In the genomic region with DNA sequence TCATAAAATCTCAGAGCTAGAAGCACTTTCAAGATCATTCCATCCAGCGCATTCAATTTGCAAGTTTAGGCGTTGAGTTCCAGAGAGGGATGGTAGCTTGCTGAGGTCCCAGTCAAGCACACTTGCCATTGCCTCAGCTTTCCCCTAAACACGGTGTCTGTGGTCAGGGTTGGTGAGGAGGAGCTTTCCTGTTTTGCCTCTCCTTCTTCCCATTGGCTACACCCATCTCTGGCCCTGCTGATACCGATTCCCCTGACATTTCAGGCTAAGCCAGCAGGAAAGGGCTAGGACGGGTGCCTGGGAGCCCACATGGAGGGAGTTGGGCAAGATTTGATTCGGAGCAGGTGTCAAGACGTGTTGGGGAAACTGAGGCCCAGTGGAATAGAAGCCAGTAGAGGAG, we compare ENCODE assay signal across 17 cellular contexts. TPM values are rescaled to one million over a fixed set of nuclear protein-coding genes. Genes with fewer than 3 reads are reported as not detected.
DNase-seq lines count a peak whose midpoint lies in the region; ATAC-seq, FAIRE-seq and TF ChIP-seq lines count a peak whose summit lies in the region.
"Had no signal": no experiment of that assay in that cellular context is flagged by ENCODE, and none has a peak within 500 bp of the region (broad histone marks: within the 10 kb centered on the region; RNA-seq: fewer than 3 reads in every experiment).

No MANE protein-coding gene starts in this region.

- TF ChIP-seq CTCF in NB4 (IDR thresholded peaks at IDR 0.05; ENCODE audit: low read depth, low read length): no peak
- no peak for TF ChIP-seq CTCF in K562 (IDR thresholded peaks at IDR 0.05 in 2 of 3, conservative IDR thresholded peaks at IDR 0.05 in 1 of 3; ENCODE audit: insufficient read depth in 2 of 3, low read depth in 1 of 3, low read length in 3 of 3)
- no peak for TF ChIP-seq CTCF in neural progenitor cell (IDR thresholded peaks at IDR 0.05)
- TF ChIP-seq CTCF in psoas muscle (IDR thresholded peaks at IDR 0.05): no peak
- no peak for TF ChIP-seq CTCF in natural killer cell (IDR thresholded peaks at IDR 0.05)

- H3K36me3 ChIP-seq in H7 (replicated peaks; ENCODE audit: control insufficient read depth, insufficient read depth, low read length): peaks cover 4% of the 10 kb centered on the region; the same call in 1 of the 2 replicates
- H3K36me3 ChIP-seq in K562 (ENCODE audit: control insufficient read depth, insufficient read depth, low read length): no peaks in the 10 kb centered on the region
- H3K36me3 ChIP-seq in neural progenitor cell: no peaks in the 10 kb centered on the region
- H3K36me3 ChIP-seq in psoas muscle (ENCODE audit: insufficient read depth in 1 of 2, low read depth in 1 of 2): no peaks in the 10 kb centered on the region
- H3K36me3 ChIP-seq: Peyer's patch had no signal

- no peak for TF ChIP-seq RAD21 in K562 (CRISPR knock-in tag; conservative IDR thresholded peaks at IDR 0.05 in 1 of 2, IDR thresholded peaks at IDR 0.05 in 1 of 2)

- H3K27ac ChIP-seq in K562 (ENCODE audit: extremely low read depth, low read depth, low read length) (no peak overlapping the region; the same call in 2 of the 3 replicates), neural progenitor cell (no peak overlapping the region), psoas muscle (no peak overlapping the region)
- H3K27ac ChIP-seq: Peyer's patch had no signal

- H3K27ac Mint-ChIP-seq in neural progenitor cell (no peak overlapping the region), natural killer cell (no peak overlapping the region)
- H3K27ac Mint-ChIP-seq: CD4-positive, alpha-beta T cell had no signal

- CTCF ChIA-PET in K562 (lab: Yijun Ruan, JAX; ENCODE audit: low intra/inter-chr PET ratio): no interaction called here

- H3K27me3 ChIP-seq in H7 (ENCODE audit: control insufficient read depth, insufficient read depth, low read length) (no peaks in the 10 kb centered on the region), K562 (ENCODE audit: control insufficient read depth in 2 of 2, insufficient read depth in 2 of 2, low read length in 2 of 2) (no peaks in the 10 kb centered on the region), neural progenitor cell (no peaks in the 10 kb centered on the region), psoas muscle (ENCODE audit: insufficient read depth in 3 of 3, low read length in 2 of 3) (no peaks in the 10 kb centered on the region)
- H3K27me3 ChIP-seq: Peyer's patch had no signal

- ATAC-seq in K562: peak; percentile 33
- no peak for ATAC-seq in psoas muscle
- ATAC-seq in natural killer cell: no peak
- ATAC-seq: SK-N-SH treated with all-trans-retinoic acid at 6 μM for 48 hours had no signal

- peak overlapping the region; percentile 58 for H3K4me2 ChIP-seq in K562 (ENCODE audit: insufficient read depth, low read length)
- H3K4me2 ChIP-seq in neural progenitor cell: peak overlapping the region; percentile 72

- H3K9me1 ChIP-seq in K562 (ENCODE audit: control insufficient read depth, insufficient read depth, low read length): no peaks in the 10 kb centered on the region

- H3K4me1 ChIP-seq in K562 (replicated peaks in 1 of 2; ENCODE audit: control insufficient read depth in 2 of 2, insufficient read depth in 2 of 2, low read length in 2 of 2): peaks cover 23 to 24% of the 10 kb centered on the region in 2 experiments
- peaks cover 26% of the 10 kb centered on the region for H3K4me1 ChIP-seq in neural progenitor cell
- no peaks in the 10 kb centered on the region for H3K4me1 ChIP-seq in psoas muscle
- H3K4me1 ChIP-seq: Peyer's patch had no signal

- H3K4me1 Mint-ChIP-seq in neural progenitor cell: peaks cover 7% of the 10 kb centered on the region
- no peaks in the 10 kb centered on the region for H3K4me1 Mint-ChIP-seq in natural killer cell

- H3K9me3 Mint-ChIP-seq in neural progenitor cell: no peaks in the 10 kb centered on the region
- H3K9me3 Mint-ChIP-seq in natural killer cell: no peaks in the 10 kb centered on the region
- H3K9me3 Mint-ChIP-seq: CD4-positive, alpha-beta T cell had no signal

- H3K9ac ChIP-seq in K562 (ENCODE audit: insufficient read depth in 1 of 2, low read depth in 2 of 2, low read length in 2 of 2) (no peak overlapping the region; a peak in 1 of 4 replicates), neural progenitor cell (no peak overlapping the region)

- POLR2A ChIA-PET in K562 (lab: Yijun Ruan, JAX): interaction anchor here (0.5 to 0.8 kb wide), 3 partner anchors 12 to 74 kb away, joined by 3 to 4 read pairs (median 4); no protein-coding TSS in a partner anchor

- H3K4me3 ChIP-seq in H7 (ENCODE audit: insufficient read depth, low read depth, low read length): no peak overlapping the region
- H3K4me3 ChIP-seq in NB4 (ENCODE audit: low read depth, low read length): no peak overlapping the region
- no peak overlapping the region for H3K4me3 ChIP-seq in K562
- peak overlapping the region; percentile 8 for H3K4me3 ChIP-seq in neural progenitor cell
- no peak overlapping the region for H3K4me3 ChIP-seq in psoas muscle
- H3K4me3 ChIP-seq: Peyer's patch had no signal

- no peaks in the 10 kb centered on the region for H3K9me3 ChIP-seq in K562 (replicated peaks; ENCODE audit: control insufficient read depth, insufficient read depth, low read depth, low read length)
- no peaks in the 10 kb centered on the region for H3K9me3 ChIP-seq in neural progenitor cell (ENCODE audit: low read depth)
- H3K9me3 ChIP-seq in psoas muscle: no peaks in the 10 kb centered on the region
- H3K9me3 ChIP-seq: Peyer's patch had no signal

- TF ChIP-seq POLR2A in NB4 (IDR thresholded peaks at IDR 0.05; ENCODE audit: extremely low read depth, insufficient read length) (no peak), K562 (conservative IDR thresholded peaks at IDR 0.05) (no peak)

- intact Hi-C loops in K562 (cut with micrococcal nuclease): no loop called here
- intact Hi-C loops in psoas muscle (cut with DNase I): no loop called here
- intact Hi-C loops in natural killer cell (cut with micrococcal nuclease): no loop called here

- peaks cover 21% of the 10 kb centered on the region for H3K36me3 Mint-ChIP-seq in neural progenitor cell
- no peaks in the 10 kb centered on the region for H3K36me3 Mint-ChIP-seq in natural killer cell

- no peak for TF ChIP-seq EP300 in K562 (IDR thresholded peaks at IDR 0.05; ENCODE audit: low read length)

- FAIRE-seq in K562 (lab: Jason Lieb, UNC): peak; percentile 61

- BruUV-seq in K562 (replicated peaks; lab: Mats Ljungman, UMichigan): no TSS peak

- H4K20me1 ChIP-seq in K562 (replicated peaks; ENCODE audit: control insufficient read depth, insufficient read depth, low read length): no peaks in the 10 kb centered on the region
- H4K20me1 ChIP-seq in neural progenitor cell (ENCODE audit: low read depth): no peaks in the 10 kb centered on the region

- DNase-seq in H7 (peak; percentile 41), NB4 (ENCODE audit: low read depth) (peak; percentile 76), K562 (ENCODE audit: extremely low read depth in 1 of 4, low spot score in 3 of 4) (peak; percentile 55 to 70 (median 65)), neural progenitor cell (ENCODE audit: low spot score) (no peak), T1000 (lab: John Stamatoyannopoulos, UW) (no peak), psoas muscle (no peak), natural killer cell (no peak)
- DNase-seq: ACHN; CD4-positive, alpha-beta T cell; KG1; NCI-H1048; NCI-H2081 treated with DMSO at 0.1 percent for 48 hours; NCI-H524 treated with DMSO at 0.1 percent for 48 hours; Peyer's patch; SHP77 had no signal

- H3K27me3 Mint-ChIP-seq in neural progenitor cell (ENCODE audit: insufficient read depth, low read depth) (peaks cover 14% of the 10 kb centered on the region), natural killer cell (ENCODE audit: low read depth in 2 of 2) (peaks cover 0 to 10% of the 10 kb centered on the region in 2 donors)

- H2AFZ ChIP-seq in K562 (ENCODE audit: low read depth, low read length): peak overlapping the region; percentile 74; the same call in 1 of the 2 replicates
- H2AFZ ChIP-seq in neural progenitor cell (replicated peaks): no peak overlapping the region

- WGBS in K562 (ENCODE audit: insufficient coverage, low coverage, missing lambda C conversion rate): 23% methylated on average over 7 of the region's 7 CpGs
- 77 to 84% (median 78%) methylated on average over 7 of the region's 7 CpGs for WGBS in psoas muscle, 3 donors

- H3K4me3 Mint-ChIP-seq in neural progenitor cell: no peak overlapping the region
- no peak overlapping the region for H3K4me3 Mint-ChIP-seq in natural killer cell
- H3K4me3 Mint-ChIP-seq: CD4-positive, alpha-beta T cell had no signal

- no peaks in the 10 kb centered on the region for H3K79me2 ChIP-seq in K562 (ENCODE audit: control insufficient read depth, insufficient read depth, low read length)
- H3K79me2 ChIP-seq in neural progenitor cell (ENCODE audit: low read depth): no peaks in the 10 kb centered on the region

- in situ Hi-C loops in K562 (cut with MboI): no loop called here

- H3F3A ChIP-seq in neural progenitor cell (ENCODE audit: low read depth): peaks cover 19% of the 10 kb centered on the region

RNA-seq across cellular contexts. Expression of a gene that starts 9.1 kb away (rescaled TPM):
- 12.2 and 28.3 TPM in 2 replicates for total RNA-seq in H7 (2014; rRNA removed; shearing (Covaris generic))
- total RNA-seq in K562 (2011; cell fraction: chromatin; rRNA removed; ENCODE audit: low replicate concordance): 26.5 and 55.3 TPM in 2 replicates
- 25.3 and 27.3 TPM in 2 replicates for total RNA-seq in K562 (2011; cell fraction: nucleolus; rRNA removed)
- 25.2 and 31.9 TPM in 2 replicates for total RNA-seq in K562 (2011; cell fraction: nucleoplasm; rRNA removed)
- total RNA-seq in K562 (2014; rRNA removed) (0.54 and 2.4 TPM in 2 replicates), K562 (2014; rRNA removed; fragmentation: Illumina TruSeq; extraction: Trizol) (0.25 and 0.51 TPM in 2 replicates), K562 (2015; rRNA removed; fragmentation: Illumina TruSeq; extraction: Trizol) (0.40 and 0.49 TPM in 2 replicates), K562 (2021) (2.2 and 3.7 TPM in 2 replicates), neural progenitor cell (ENCODE audit: low replicate concordance) (38.2 and 95.3 TPM in 2 replicates), psoas muscle (10 to 100 TPM in 2 of 4 donors, 1 to 10 TPM in 2; 2.7 to 12.0 (median 7.8) TPM), natural killer cell (not detected)
- polyA plus RNA-seq in K562 (2011; rRNA removed) (3.8 and 9.9 TPM in 2 replicates), K562 (2014; fragmentation: Illumina TruSeq; extraction: Trizol) (1.0 and 1.1 TPM in 2 replicates), K562 (2014; fragmentation: Nextera tagmentation; extraction: Ambion mirVana) (under 1 TPM in 1 of 2 experiments, not detected in 1; 0.32 TPM), K562 (2014; rRNA removed) (1.9 and 2.5 TPM in 2 replicates), psoas muscle (1 to 10 TPM; 5.5 to 7.9 (median 7.3) TPM)
- 4.9 and 5.2 TPM in 2 replicates for polyA plus RNA-seq in K562 (2011; cell fraction: cytosol; rRNA removed)
- 131 and 146 TPM in 2 replicates for polyA plus RNA-seq in K562 (2011; cell fraction: nucleus; rRNA removed)
- 1.1 and 1.8 TPM in 2 replicates for polyA plus RNA-seq in K562 (2012)
- polyA minus RNA-seq in K562 (2011; rRNA and poly(A)+ RNA removed): 2.1 and 2.8 TPM in 2 replicates
- polyA minus RNA-seq in K562 (2011; cell fraction: cytosol; rRNA and poly(A)+ RNA removed): 2.1 TPM in 2 replicates
- polyA minus RNA-seq in K562 (2011; cell fraction: nucleus; rRNA and poly(A)+ RNA removed): 8.3 and 11.6 TPM in 2 replicates
- total RNA-seq: CD4-positive, alpha-beta T cell had no signal

RNA-seq across cellular contexts. Expression of a gene that starts 21.7 kb away (rescaled TPM):
- total RNA-seq in H7 (2014; rRNA removed; shearing (Covaris generic)): 3.6 and 6.1 TPM in 2 replicates
- 1.0 and 5.0 TPM in 2 replicates for total RNA-seq in K562 (2011; cell fraction: chromatin; rRNA removed; ENCODE audit: low replicate concordance)
- 2.6 and 5.3 TPM in 2 replicates for total RNA-seq in K562 (2011; cell fraction: nucleolus; rRNA removed)
- 2.0 and 2.1 TPM in 2 replicates for total RNA-seq in K562 (2011; cell fraction: nucleoplasm; rRNA removed)
- total RNA-seq in K562 (2014; rRNA removed): 0.37 and 0.54 TPM in 2 replicates
- total RNA-seq in K562 (2014; rRNA removed; fragmentation: Illumina TruSeq; extraction: Trizol): 0.22 TPM in 2 replicates
- total RNA-seq in K562 (2015; rRNA removed; fragmentation: Illumina TruSeq; extraction: Trizol): 0.14 and 0.23 TPM in 2 replicates
- total RNA-seq in K562 (2021): 1.2 and 1.9 TPM in 2 replicates
- polyA plus RNA-seq in K562 (2011; rRNA removed): 1.2 TPM in 2 replicates
- polyA plus RNA-seq in K562 (2011; cell fraction: cytosol; rRNA removed): 0.78 and 1.7 TPM in 2 replicates
- polyA plus RNA-seq in K562 (2011; cell fraction: nucleus; rRNA removed): 2.2 and 4.2 TPM in 2 replicates
- polyA plus RNA-seq in K562 (2012): 0.68 and 0.72 TPM in 2 replicates
- polyA plus RNA-seq in K562 (2014; fragmentation: Illumina TruSeq; extraction: Trizol): 0.58 and 0.61 TPM in 2 replicates
- polyA plus RNA-seq in K562 (2014; fragmentation: Nextera tagmentation; extraction: Ambion mirVana): under 1 TPM; 0.04 to 0.06 TPM
- polyA plus RNA-seq in K562 (2014; rRNA removed): 0.28 and 0.47 TPM in 2 replicates
- 1.5 and 2.9 TPM in 2 replicates for polyA minus RNA-seq in K562 (2011; rRNA and poly(A)+ RNA removed)
- 2.5 and 3.9 TPM in 2 replicates for polyA minus RNA-seq in K562 (2011; cell fraction: cytosol; rRNA and poly(A)+ RNA removed)
- polyA minus RNA-seq in K562 (2011; cell fraction: nucleus; rRNA and poly(A)+ RNA removed): 2.6 and 3.5 TPM in 2 replicates
- total RNA-seq in neural progenitor cell (ENCODE audit: low replicate concordance): 15.5 and 34.3 TPM in 2 replicates
- total RNA-seq in psoas muscle: 1 to 10 TPM; 2.1 to 8.0 (median 2.4) TPM
- 1 to 10 TPM; 1.1 to 1.5 (median 1.2) TPM for polyA plus RNA-seq in psoas muscle
- total RNA-seq in natural killer cell: under 1 TPM; 0.23 to 0.53 (median 0.42) TPM
- total RNA-seq: M059J had no signal

RNA-seq across cellular contexts. Expression of a gene that starts 37.3 kb away (rescaled TPM):
- not detected in 2 replicates for total RNA-seq in H7 (2014; rRNA removed; shearing (Covaris generic))
- total RNA-seq in K562 (2011; cell fraction: chromatin; rRNA removed; ENCODE audit: low replicate concordance): 1.1 and 1.6 TPM in 2 replicates
- 0.83 and 1.3 TPM in 2 replicates for total RNA-seq in K562 (2011; cell fraction: nucleolus; rRNA removed)
- 0.84 and 1.5 TPM in 2 replicates for total RNA-seq in K562 (2011; cell fraction: nucleoplasm; rRNA removed)
- 0.27 TPM in 1 of 2 replicates, not detected in the other for total RNA-seq in K562 (2014; rRNA removed)
- total RNA-seq in K562 (2014; rRNA removed; fragmentation: Illumina TruSeq; extraction: Trizol): 0.29 TPM in 1 of 2 replicates, not detected in the other
- 0.23 and 0.43 TPM in 2 replicates for total RNA-seq in K562 (2015; rRNA removed; fragmentation: Illumina TruSeq; extraction: Trizol)
- 0.31 and 0.40 TPM in 2 replicates for total RNA-seq in K562 (2021)
- polyA plus RNA-seq in K562 (2011; rRNA removed): 0.08 and 0.27 TPM in 2 replicates
- polyA plus RNA-seq in K562 (2011; cell fraction: cytosol; rRNA removed): 0.16 TPM in 1 of 2 replicates, not detected in the other
- polyA plus RNA-seq in K562 (2011; cell fraction: nucleus; rRNA removed): 0.66 and 0.82 TPM in 2 replicates
- polyA plus RNA-seq in K562 (2012): 0.16 and 0.26 TPM in 2 replicates
- polyA plus RNA-seq in K562 (2014; fragmentation: Illumina TruSeq; extraction: Trizol): 0.14 TPM in 1 of 2 replicates, not detected in the other
- under 1 TPM in 1 of 2 experiments, not detected in 1; 0.03 TPM for polyA plus RNA-seq in K562 (2014; fragmentation: Nextera tagmentation; extraction: Ambion mirVana)
- 0.61 TPM in 1 of 2 replicates, not detected in the other for polyA plus RNA-seq in K562 (2014; rRNA removed)
- not detected in 2 replicates for polyA minus RNA-seq in K562 (2011; rRNA and poly(A)+ RNA removed)
- polyA minus RNA-seq in K562 (2011; cell fraction: cytosol; rRNA and poly(A)+ RNA removed): not detected in 2 replicates
- polyA minus RNA-seq in K562 (2011; cell fraction: nucleus; rRNA and poly(A)+ RNA removed): 0.44 TPM in 1 of 2 replicates, not detected in the other
- total RNA-seq in neural progenitor cell (ENCODE audit: low replicate concordance): not detected in 2 replicates
- 1 to 10 TPM; 1.1 to 1.9 (median 1.4) TPM for total RNA-seq in psoas muscle
- polyA plus RNA-seq in psoas muscle: 1 to 10 TPM in 1 of 3 donors, under 1 TPM in 2; 0.94 to 1.7 (median 0.97) TPM
- 10 to 100 TPM; 36.1 to 58.2 (median 45.5) TPM for total RNA-seq in natural killer cell
- total RNA-seq: M059J had no signal

RNA-seq across cellular contexts. Expression of a gene that starts 42.3 kb away (rescaled TPM):
- total RNA-seq in H7 (2014; rRNA removed; shearing (Covaris generic)): 0.17 TPM in 1 of 2 replicates, not detected in the other
- 1.2 and 6.2 TPM in 2 replicates for total RNA-seq in K562 (2011; cell fraction: chromatin; rRNA removed; ENCODE audit: low replicate concordance)
- total RNA-seq in K562 (2011; cell fraction: nucleolus; rRNA removed): 2.2 and 4.5 TPM in 2 replicates
- total RNA-seq in K562 (2011; cell fraction: nucleoplasm; rRNA removed): 2.3 and 2.6 TPM in 2 replicates
- 0.09 TPM in 1 of 2 replicates, not detected in the other for total RNA-seq in K562 (2014; rRNA removed)
- 0.18 TPM in 1 of 2 replicates, not detected in the other for total RNA-seq in K562 (2014; rRNA removed; fragmentation: Illumina TruSeq; extraction: Trizol)
- not detected in 2 replicates for total RNA-seq in K562 (2015; rRNA removed; fragmentation: Illumina TruSeq; extraction: Trizol)
- 0.07 and 0.31 TPM in 2 replicates for total RNA-seq in K562 (2021)
- 0.21 and 0.39 TPM in 2 replicates for polyA plus RNA-seq in K562 (2011; rRNA removed)
- polyA plus RNA-seq in K562 (2011; cell fraction: cytosol; rRNA removed): 0.21 and 0.25 TPM in 2 replicates
- 4.5 and 4.7 TPM in 2 replicates for polyA plus RNA-seq in K562 (2011; cell fraction: nucleus; rRNA removed)
- polyA plus RNA-seq in K562 (2012): 0.31 and 1.1 TPM in 2 replicates
- 0.04 and 0.06 TPM in 2 replicates for polyA plus RNA-seq in K562 (2014; fragmentation: Illumina TruSeq; extraction: Trizol)
- under 1 TPM in 1 of 2 experiments, not detected in 1; 0.04 TPM for polyA plus RNA-seq in K562 (2014; fragmentation: Nextera tagmentation; extraction: Ambion mirVana)
- 0.15 and 0.47 TPM in 2 replicates for polyA plus RNA-seq in K562 (2014; rRNA removed)
- polyA minus RNA-seq in K562 (2011; rRNA and poly(A)+ RNA removed): 0.15 and 0.39 TPM in 2 replicates
- not detected in 2 replicates for polyA minus RNA-seq in K562 (2011; cell fraction: cytosol; rRNA and poly(A)+ RNA removed)
- polyA minus RNA-seq in K562 (2011; cell fraction: nucleus; rRNA and poly(A)+ RNA removed): 0.89 and 3.0 TPM in 2 replicates
- total RNA-seq in neural progenitor cell (ENCODE audit: low replicate concordance): not detected in 2 replicates
- 10 to 100 TPM in 3 of 4 donors, 1 to 10 TPM in 1; 8.6 to 13.9 (median 11.2) TPM for total RNA-seq in psoas muscle
- 10 to 100 TPM in 1 of 3 donors, 1 to 10 TPM in 2; 7.0 to 10.8 (median 7.7) TPM for polyA plus RNA-seq in psoas muscle
- total RNA-seq in natural killer cell: 10 to 100 TPM in 2 of 3 donors, 1 to 10 TPM in 1; 9.8 to 17.6 (median 11.3) TPM
- total RNA-seq: M059J had no signal

RNA-seq across cellular contexts. Expression of a gene that starts 52.3 kb away (rescaled TPM):
- 0.24 and 1.5 TPM in 2 replicates for total RNA-seq in H7 (2014; rRNA removed; shearing (Covaris generic))
- 1.5 and 2.4 TPM in 2 replicates for total RNA-seq in K562 (2011; cell fraction: chromatin; rRNA removed; ENCODE audit: low replicate concordance)
- 0.67 and 0.92 TPM in 2 replicates for total RNA-seq in K562 (2011; cell fraction: nucleolus; rRNA removed)
- total RNA-seq in K562 (2011; cell fraction: nucleoplasm; rRNA removed): 0.95 and 1.1 TPM in 2 replicates
- total RNA-seq in K562 (2014; rRNA removed) (0.05 and 0.20 TPM in 2 replicates), K562 (2014; rRNA removed; fragmentation: Illumina TruSeq; extraction: Trizol) (0.10 and 0.11 TPM in 2 replicates), K562 (2015; rRNA removed; fragmentation: Illumina TruSeq; extraction: Trizol) (0.19 and 0.25 TPM in 2 replicates), K562 (2021) (0.44 and 0.67 TPM in 2 replicates), neural progenitor cell (ENCODE audit: low replicate concordance) (0.25 TPM in 1 of 2 replicates, not detected in the other), psoas muscle (1 to 10 TPM in 1 of 4 donors, under 1 TPM in 3; 0.66 to 1.5 (median 0.76) TPM), natural killer cell (1 to 10 TPM in 2 of 3 donors, under 1 TPM in 1; 0.75 to 1.5 (median 1.1) TPM)
- polyA plus RNA-seq in K562 (2011; rRNA removed) (0.59 and 0.66 TPM in 2 replicates), K562 (2014; fragmentation: Illumina TruSeq; extraction: Trizol) (0.30 and 0.32 TPM in 2 replicates), K562 (2014; fragmentation: Nextera tagmentation; extraction: Ambion mirVana) (under 1 TPM in 1 of 2 experiments, not detected in 1; 0.06 TPM), K562 (2014; rRNA removed) (0.05 and 0.27 TPM in 2 replicates), psoas muscle (under 1 TPM; 0.38 to 0.78 (median 0.70) TPM)
- 0.53 and 0.57 TPM in 2 replicates for polyA plus RNA-seq in K562 (2011; cell fraction: cytosol; rRNA removed)
- 2.5 and 3.6 TPM in 2 replicates for polyA plus RNA-seq in K562 (2011; cell fraction: nucleus; rRNA removed)
- 0.74 and 0.96 TPM in 2 replicates for polyA plus RNA-seq in K562 (2012)
- 0.09 and 0.28 TPM in 2 replicates for polyA minus RNA-seq in K562 (2011; rRNA and poly(A)+ RNA removed)
- 2.2 TPM in 1 of 2 replicates, not detected in the other for polyA minus RNA-seq in K562 (2011; cell fraction: cytosol; rRNA and poly(A)+ RNA removed)
- polyA minus RNA-seq in K562 (2011; cell fraction: nucleus; rRNA and poly(A)+ RNA removed): 0.27 and 0.56 TPM in 2 replicates

Comparison
In these comparisons a context has a peak if more than half of its experiments do, and no peak if none do; other contexts are left out.
1. DNase-seq: peak in H7 (single experiment), NB4 (single experiment) and K562 (4 of 4); none in neural progenitor cell (single experiment), T1000 (single experiment), psoas muscle (0 of 2) and natural killer cell (single experiment).
2. RNA of a gene that starts 37.3 kb away (total RNA-seq): 36.1 to 58.2 TPM in natural killer cell; 1.1 to 1.9 TPM in psoas muscle, 0.23 to 1.6 TPM in K562, not detected in H7 and not detected in neural progenitor cell; every median in the first group is over 10 times any median in the second.